ENCODE assay signal across 15 cellular contexts in genomic region chr11:130115218-130115617, GRCh38. TPM values are rescaled to one million over a fixed set of nuclear protein-coding genes. Genes with fewer than 3 reads are reported as not detected.
DNase-seq lines count a peak whose midpoint lies in the region; ATAC-seq, FAIRE-seq and TF ChIP-seq lines count a peak whose summit lies in the region.
"Had no signal": no experiment of that assay in that cellular context is flagged by ENCODE, and none has a peak within 500 bp of the region (broad histone marks: within the 10 kb centered on the region; RNA-seq: fewer than 3 reads in every experiment).

No MANE protein-coding gene starts in this region.

- CTCF ChIA-PET in A549 (lab: Yijun Ruan, JAX): interaction anchor here (1.3 to 1.4 kb wide), 2 partner anchors 9 to 192 kb away, joined by 3 to 6 read pairs; no protein-coding TSS in a partner anchor

- no peaks in the 10 kb centered on the region for H3K27me3 ChIP-seq in HUES6 (ENCODE audit: control insufficient read depth, insufficient read depth, low read length)
- no peaks in the 10 kb centered on the region for H3K27me3 ChIP-seq in mesenchymal stem cell (ENCODE audit: control insufficient read depth in 1 of 2, insufficient read depth in 1 of 2, low read length in 2 of 2)

- WGBS in A549 (ENCODE audit: missing lambda C conversion rate): 74% methylated on average over 2 of the region's 2 CpGs
- WGBS in mesenchymal stem cell: 99% methylated on average over 2 of the region's 2 CpGs

- no peak for TF ChIP-seq RAD21 in A549 (conservative IDR thresholded peaks at IDR 0.05 in 1 of 2, IDR thresholded peaks at IDR 0.05 in 1 of 2)

- ATAC-seq in A549: no peak

- no peak overlapping the region for H2BK5ac ChIP-seq in mesenchymal stem cell (ENCODE audit: low read depth, low read length, poor library complexity, severe bottlenecking)

- no peak overlapping the region for H3K4ac ChIP-seq in mesenchymal stem cell (ENCODE audit: low read depth in 1 of 2, low read length in 2 of 2)

- no peak overlapping the region for H2AK5ac ChIP-seq in mesenchymal stem cell (ENCODE audit: low read length, severe bottlenecking)

- H2BK15ac ChIP-seq in mesenchymal stem cell (ENCODE audit: low read depth, poor library complexity, severe bottlenecking): no peak overlapping the region

- peaks cover 36% of the 10 kb centered on the region for H3K79me1 ChIP-seq in mesenchymal stem cell (replicated peaks; ENCODE audit: low read length, poor library complexity, severe bottlenecking)

- H2BK120ac ChIP-seq in mesenchymal stem cell (ENCODE audit: low read depth, low read length): no peak overlapping the region

- no peak overlapping the region for H4K8ac ChIP-seq in mesenchymal stem cell (ENCODE audit: low read length)

- POLR2A ChIA-PET in A549 (lab: Yijun Ruan, JAX): no interaction called here

- H3K23ac ChIP-seq in mesenchymal stem cell (ENCODE audit: low read length in 2 of 2): no peak overlapping the region

- no peak overlapping the region for H3K14ac ChIP-seq in mesenchymal stem cell (ENCODE audit: low read length in 2 of 2)

- no peak overlapping the region for H4K91ac ChIP-seq in mesenchymal stem cell (ENCODE audit: low read length)

- no peak for FAIRE-seq in A549 (lab: Jason Lieb, UNC)
- FAIRE-seq: GM12891 had no signal

- H3K4me2 ChIP-seq in A549 (peak overlapping the region; percentile 33; the same call in 2 of the 3 replicates), mesenchymal stem cell (ENCODE audit: low read length, poor library complexity, severe bottlenecking) (no peak overlapping the region)

- no peak for TF ChIP-seq EP300 in A549 (IDR thresholded peaks at IDR 0.05)

- no peak for TF ChIP-seq CTCF in A549 (IDR thresholded peaks at IDR 0.05)

- H3K9ac ChIP-seq in HUES6 (ENCODE audit: low read length) (no peak overlapping the region), mesenchymal stem cell (ENCODE audit: low read length) (no peak overlapping the region)

- no peak overlapping the region for H3K18ac ChIP-seq in mesenchymal stem cell (ENCODE audit: low read depth in 1 of 2, low read length in 2 of 2)

- H3K36me3 ChIP-seq in HUES6 (ENCODE audit: control insufficient read depth, insufficient read depth, low read length): peaks cover 70% of the 10 kb centered on the region
- H3K36me3 ChIP-seq in mesenchymal stem cell (ENCODE audit: control insufficient read depth in 1 of 2, insufficient read depth in 2 of 2, low read depth in 1 of 2, low read length in 2 of 2): peaks cover 25 to 86% of the 10 kb centered on the region in 2 experiments

- no peak overlapping the region for H2BK12ac ChIP-seq in mesenchymal stem cell (ENCODE audit: low read length in 2 of 2)

- H3K4me1 ChIP-seq in A549 (peaks cover 14% of the 10 kb centered on the region), HUES6 (ENCODE audit: control insufficient read depth, insufficient read depth, low read length) (peaks cover 7% of the 10 kb centered on the region; the same call in 1 of the 2 replicates), mesenchymal stem cell (ENCODE audit: control insufficient read depth, insufficient read depth, low read depth, low read length) (peaks cover 7% of the 10 kb centered on the region)

- no peak for DNase-seq in A549 (ENCODE audit: low read depth in 1 of 2, low spot score in 1 of 2)
- peak; percentile 36 for DNase-seq in amniotic epithelial cell (ENCODE audit: low read depth)
- DNase-seq in fibroblast of the conjunctiva (ENCODE audit: low read depth): peak; percentile 14
- no peak for DNase-seq in mesenchymal stem cell
- DNase-seq in cerebellar nuclear complex (lab: John Stamatoyannopoulos, UW): no peak
- no peak for DNase-seq in NCI-H1930 (lab: John Stamatoyannopoulos, UW)
- DNase-seq in NOMO-1 (lab: John Stamatoyannopoulos, UW; ENCODE audit: unreplicated experiment in 2 of 2): no peak
- DNase-seq: KBM-7; NCI-H187 treated with DMSO at 0.1 percent for 48 hours; posterior cingulate gyrus; stimulated activated CD4-positive, alpha-beta T cell treated with anti-CD3 and anti-CD28 coated beads, Interleukin-1b, Interleukin-23, amount 100 ng/mL, for 48 hours; trophoblast cell had no signal

- no peak overlapping the region for H3K4me3 ChIP-seq in A549
- no peak overlapping the region for H3K4me3 ChIP-seq in HUES6 (ENCODE audit: low read depth, low read length)
- H3K4me3 ChIP-seq in mesenchymal stem cell (ENCODE audit: insufficient read depth in 1 of 2, low read depth in 1 of 2, low read length in 2 of 2): no peak overlapping the region
- H3K4me3 ChIP-seq: coronary artery had no signal

- TF ChIP-seq POLR2A in A549 (IDR thresholded peaks at IDR 0.05; ENCODE audit: low read length): no peak

- H2AFZ ChIP-seq in mesenchymal stem cell (ENCODE audit: low read depth, low read length): no peak overlapping the region

- H3K9me3 ChIP-seq in A549 (no peaks in the 10 kb centered on the region), HUES6 (ENCODE audit: control insufficient read depth, insufficient read depth, low read depth, low read length) (no peaks in the 10 kb centered on the region), mesenchymal stem cell (ENCODE audit: control insufficient read depth, low read length) (no peaks in the 10 kb centered on the region)

- no peak overlapping the region for H3K27ac ChIP-seq in A549
- H3K27ac ChIP-seq in HUES6 (ENCODE audit: low read depth, low read length): peak overlapping the region; percentile 40; the same call in 1 of the 2 replicates
- H3K27ac ChIP-seq in mesenchymal stem cell (ENCODE audit: low read length, poor library complexity, severe bottlenecking): no peak overlapping the region
- H3K27ac ChIP-seq: coronary artery had no signal

TF ChIP-seq in A549, 52 proteins besides CTCF, POLR2A, EP300 and RAD21:
- TF ChIP-seq MAFK (IDR thresholded peaks at IDR 0.05; ENCODE audit: partially characterized antibody) (peak; percentile 12), TP53 (CRISPR knock-in tag; IDR thresholded peaks at IDR 0.05) (no peak), HOXA7 (CRISPR knock-in tag; IDR thresholded peaks at IDR 0.05) (no peak)

RNA-seq across cellular contexts. Expression of gene ST14, which starts 44.4 kb away (rescaled TPM):
- polyA plus RNA-seq in A549 (2011; rRNA removed) (0.17 TPM in 2 replicates), A549 (2017; fragmentation: RNase III; extraction: RNeasy Plus Mini Kit Qiagen cat#74134 plus additional on column Dnase treatment) (0.04 to 0.09 TPM (median 0.05 TPM) in 3 replicates)
- polyA plus RNA-seq in A549 (2012; cell fraction: cytosol; rRNA removed): 0.05 and 0.06 TPM in 2 replicates
- polyA plus RNA-seq in A549 (2012; cell fraction: nucleus; rRNA removed): 0.14 and 0.28 TPM in 2 replicates
- 0.04 TPM in 1 of 2 replicates, not detected in the other for polyA minus RNA-seq in A549 (2011; rRNA and poly(A)+ RNA removed)
- polyA plus RNA-seq in mesenchymal stem cell (2013, experiment 1 of 2): not detected
- polyA plus RNA-seq in mesenchymal stem cell (2013, experiment 2 of 2): not detected

RNA-seq across cellular contexts. Expression of gene APLP2, which starts 45.5 kb away (rescaled TPM):
- polyA plus RNA-seq in A549 (2011; rRNA removed): 166 and 185 TPM in 2 replicates
- polyA plus RNA-seq in A549 (2012; cell fraction: cytosol; rRNA removed): 84.2 and 88.7 TPM in 2 replicates
- 128 and 156 TPM in 2 replicates for polyA plus RNA-seq in A549 (2012; cell fraction: nucleus; rRNA removed)
- polyA plus RNA-seq in A549 (2017; fragmentation: RNase III; extraction: RNeasy Plus Mini Kit Qiagen cat#74134 plus additional on column Dnase treatment): 183 to 210 TPM (median 203 TPM) in 3 replicates
- 53.6 and 64.9 TPM in 2 replicates for polyA minus RNA-seq in A549 (2011; rRNA and poly(A)+ RNA removed)
- polyA plus RNA-seq in mesenchymal stem cell (2013, experiment 1 of 2): 120 TPM
- polyA plus RNA-seq in mesenchymal stem cell (2013, experiment 2 of 2): 123 TPM

Comparison
In these comparisons a context has a peak if more than half of its experiments do, and no peak if none do; other contexts are left out.
1. DNase-seq: peak in amniotic epithelial cell (single experiment) and fibroblast of the conjunctiva (single experiment); none in A549 (0 of 2), mesenchymal stem cell (single experiment), cerebellar nuclear complex (0 of 2), NCI-H1930 (0 of 2) and NOMO-1 (0 of 2).